9 cellular contexts compared by ENCODE assay signal in genomic region chr13:94175076-94175475, GRCh38.
"Had no signal": no experiment of that assay in that cellular context is flagged by ENCODE, and none has a peak within 500 bp of the region (broad histone marks: within the 10 kb centered on the region; RNA-seq: fewer than 3 reads in every experiment).

No MANE protein-coding gene starts in this region.

- H3K27ac ChIP-seq: HL-60 had no signal

- H3K4me2 ChIP-seq: GM23338 had no signal

- FAIRE-seq: H1, K562 had no signal

- H2AFZ ChIP-seq: GM23338 had no signal

- H3K9me3 ChIP-seq: HAP-1 had no signal

- ATAC-seq: GM23338, HCT116, K562 had no signal

- DNase-seq: H7, IMR-90, KG1 had no signal

- H3K4me3 ChIP-seq: GM23338, HAP-1, K562 had no signal

- H3K36me3 ChIP-seq: HAP-1 had no signal
